In genomic region chr10:113982745-113983144, GRCh38 we compare ENCODE assay signal across 9 cellular contexts.
DNase-seq lines count a peak whose midpoint lies in the region; ATAC-seq and TF ChIP-seq lines count a peak whose summit lies in the region.
"Had no signal": no experiment of that assay in that cellular context is flagged by ENCODE, and none has a peak within 500 bp of the region (broad histone marks: within the 10 kb centered on the region; RNA-seq: fewer than 3 reads in every experiment).

No MANE protein-coding gene starts in this region.

- ATAC-seq in GM18870 (IDR thresholded peaks at IDR 0.05; ENCODE audit: unreplicated experiment) (peak; percentile 86), GM21825 (IDR thresholded peaks at IDR 0.05; ENCODE audit: unreplicated experiment) (peak; percentile 92), memory B cell (ENCODE audit: low read depth) (peak; percentile 22)
- ATAC-seq: activated T-cell treated with anti-CD3 and anti-CD28 coated beads, Interleukin-2, amount 50 U/mL, for 72 hours had no signal

- H3K36me3 Mint-ChIP-seq in memory B cell, result no peaks in the 10 kb centered on the region
- H3K36me3 Mint-ChIP-seq in progenitor cell of endocrine pancreas (ENCODE audit: insufficient read depth), result no peaks in the 10 kb centered on the region

- peaks cover 11% of the 10 kb centered on the region for H3K4me1 Mint-ChIP-seq in memory B cell
- H3K4me1 Mint-ChIP-seq in progenitor cell of endocrine pancreas (ENCODE audit: low read depth), result no peaks in the 10 kb centered on the region

- no peak for TF ChIP-seq RAD21 in Ishikawa (IDR thresholded peaks at IDR 0.05; ENCODE audit: low read depth)

- no peak overlapping the region for H3K27ac Mint-ChIP-seq in memory B cell
- no peak overlapping the region for H3K27ac Mint-ChIP-seq in progenitor cell of endocrine pancreas
- H3K27ac Mint-ChIP-seq: activated T-cell treated with anti-CD3 and anti-CD28 coated beads, Interleukin-2, amount 50 U/mL, for 72 hours had no signal

- no peaks in the 10 kb centered on the region for H3K27me3 Mint-ChIP-seq in memory B cell
- peaks cover 8% of the 10 kb centered on the region for H3K27me3 Mint-ChIP-seq in progenitor cell of endocrine pancreas

- H3K9me3 Mint-ChIP-seq in memory B cell (peaks cover 8% of the 10 kb centered on the region), progenitor cell of endocrine pancreas (ENCODE audit: low read depth) (peaks cover 1% of the 10 kb centered on the region)

- no peak for DNase-seq in memory B cell (ENCODE audit: low spot score in 2 of 2)
- DNase-seq in germinal center (ENCODE audit: low spot score), result no peak
- DNase-seq in progenitor cell of endocrine pancreas (ENCODE audit: low spot score, unreplicated experiment), result no peak
- no peak for DNase-seq in A172 (ENCODE audit: low spot score)
- DNase-seq in stimulated activated CD4-positive, alpha-beta T cell treated with anti-CD3 and anti-CD28 coated beads, Interleukin-4, amount 100 ng/mL, for 4 hours, result no peak
- DNase-seq: activated T-cell treated with anti-CD3 and anti-CD28 coated beads, Interleukin-2, amount 50 U/mL, for 72 hours had no signal

- no peak for TF ChIP-seq EP300 in Ishikawa (IDR thresholded peaks at IDR 0.05; ENCODE audit: borderline replicate concordance)

- H3K4me3 Mint-ChIP-seq in memory B cell (no peak overlapping the region), progenitor cell of endocrine pancreas (ENCODE audit: low read depth) (no peak overlapping the region)

- no peak for TF ChIP-seq CTCF in progenitor cell of endocrine pancreas (IDR thresholded peaks at IDR 0.05; ENCODE audit: unreplicated experiment)

TF ChIP-seq in Ishikawa, 13 proteins besides CTCF, POLR2A, EP300 and RAD21:
- TF ChIP-seq CEBPB (IDR thresholded peaks at IDR 0.05) (no peak), TCF12 (IDR thresholded peaks at IDR 0.05; ENCODE audit: low read depth) (peak; percentile 63; the same call in 1 of the 2 replicates), MAX (IDR thresholded peaks at IDR 0.05) (0 out of 2 replicates have a peak, but pooled peaks have one; percentile 16), ZBTB7A (IDR thresholded peaks at IDR 0.05; ENCODE audit: low read depth) (0 out of 2 replicates have a peak, but pooled peaks have one; percentile 36), TEAD4 (IDR thresholded peaks at IDR 0.05) (peak; percentile 77), NFIC (IDR thresholded peaks at IDR 0.05) (0 out of 2 replicates have a peak, but pooled peaks have one; percentile 12), CREB1 (IDR thresholded peaks at IDR 0.05; ENCODE audit: low read depth) (no peak)
TF ChIP-seq in Ishikawa: peak in this region for 5.

Comparison
In these comparisons a context has a peak if more than half of its experiments do, and no peak if none do; other contexts are left out.
1. ATAC-seq: peak in every context shown above with its lines; median percentile 92 in GM21825; 86 in GM18870; 22 in memory B cell.